ENCODE assay signal across 24 cellular contexts in the genomic region with DNA sequence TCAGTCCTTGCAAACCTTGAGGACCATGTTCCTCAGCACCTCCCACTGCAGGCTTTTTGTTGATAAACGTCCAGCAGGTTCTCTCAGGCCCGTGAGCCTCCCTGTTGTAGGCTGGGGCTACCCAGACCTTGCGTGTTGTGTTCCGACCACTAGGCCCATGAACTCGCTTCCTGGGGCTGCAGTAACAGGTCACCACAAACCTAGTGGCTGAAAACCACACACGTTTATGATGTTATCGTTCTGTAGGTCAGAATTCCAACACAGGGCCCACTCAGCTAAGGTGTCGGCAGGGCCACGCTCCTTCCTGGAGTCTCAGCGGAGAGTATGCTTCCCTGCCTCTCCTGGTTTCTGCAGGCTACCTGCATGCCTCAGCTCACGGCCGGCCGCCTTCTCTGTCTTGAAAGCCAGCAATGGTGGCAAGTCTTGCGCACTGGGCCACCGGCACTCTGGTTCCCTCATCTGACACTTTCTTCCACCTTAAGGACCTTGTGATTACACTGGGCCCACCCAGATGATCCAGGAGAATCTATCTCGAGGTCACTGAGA.
DNase-seq lines count a peak whose midpoint lies in the region; ATAC-seq and TF ChIP-seq lines count a peak whose summit lies in the region.
"Had no signal": no experiment of that assay in that cellular context is flagged by ENCODE, and none has a peak within 500 bp of the region (broad histone marks: within the 10 kb centered on the region; RNA-seq: fewer than 3 reads in every experiment).

No MANE protein-coding gene starts in this region.

- peak overlapping the region; percentile 72 for H3K18ac ChIP-seq in neuronal stem cell (ENCODE audit: low read length)

- no peak overlapping the region for H2AFZ ChIP-seq in neuronal stem cell (ENCODE audit: low read length)

- no peak overlapping the region for H4K91ac ChIP-seq in neuronal stem cell (ENCODE audit: low read depth, low read length, poor library complexity)

- TF ChIP-seq CTCF in coronary artery (IDR thresholded peaks at IDR 0.05): no peak
- TF ChIP-seq CTCF in tibial nerve (IDR thresholded peaks at IDR 0.05): no peak

- H3K27me3 ChIP-seq in neuronal stem cell (ENCODE audit: control insufficient read depth in 3 of 3, insufficient read depth in 3 of 3, low read depth in 1 of 3, low read length in 3 of 3) (peaks cover 0 to 3% (median 0%) of the 10 kb centered on the region in 3 experiments), aorta (ENCODE audit: control insufficient read depth in 1 of 2, insufficient read depth in 2 of 2, low read length in 1 of 2) (no peaks in the 10 kb centered on the region), tibial nerve (no peaks in the 10 kb centered on the region)
- H3K27me3 ChIP-seq: BE2C, SJSA1 had no signal

- no peaks in the 10 kb centered on the region for H3K79me1 ChIP-seq in neuronal stem cell (ENCODE audit: low read depth, low read length)

- peak overlapping the region; percentile 33 for H2BK120ac ChIP-seq in neuronal stem cell (ENCODE audit: low read depth, low read length)

- H3K9ac ChIP-seq in neuronal stem cell (ENCODE audit: low read depth, low read length, poor library complexity): no peak overlapping the region

- H2BK12ac ChIP-seq in neuronal stem cell (ENCODE audit: low read length): no peak overlapping the region

- peaks cover 0 to 4% of the 10 kb centered on the region in 2 donors for H3K4me1 ChIP-seq in neuronal stem cell (ENCODE audit: control insufficient read depth in 2 of 2, insufficient read depth in 1 of 2, low read depth in 1 of 2, low read length in 2 of 2)
- no peaks in the 10 kb centered on the region for H3K4me1 ChIP-seq in aorta (ENCODE audit: control insufficient read depth in 1 of 2, insufficient read depth in 2 of 2, low read length in 2 of 2)
- peaks cover 0 to 42% (median 2%) of the 10 kb centered on the region in 4 donors for H3K4me1 ChIP-seq in tibial nerve
- H3K4me1 ChIP-seq: BE2C had no signal

- TF ChIP-seq EP300 in tibial nerve (IDR thresholded peaks at IDR 0.05): no peak

- peak overlapping the region; percentile 76 for H3K14ac ChIP-seq in neuronal stem cell (ENCODE audit: low read length)

- no CpG with 5 or more reads among the region's 16 CpGs for WGBS in neuronal stem cell (ENCODE audit: extremely low coverage in 2 of 2, insufficient read length in 2 of 2, insufficient replicate concordance in 1 of 2), 2 donors
- 60% methylated on average over 16 of the region's 16 CpGs for WGBS in aorta, 2 donors
- WGBS in tibial nerve, 2 donors: 84 to 90% methylated on average over 16 of the region's 16 CpGs

- H2AK5ac ChIP-seq in neuronal stem cell (ENCODE audit: low read depth, low read length): no peak overlapping the region

- no peak overlapping the region for H3K4me2 ChIP-seq in neuronal stem cell (ENCODE audit: insufficient read depth, low read length, poor library complexity, severe bottlenecking)

- H3K36me3 ChIP-seq in neuronal stem cell (replicated peaks in 1 of 2; ENCODE audit: control insufficient read depth in 2 of 2, insufficient read depth in 2 of 2, low read length in 2 of 2) (no peaks in the 10 kb centered on the region), aorta (ENCODE audit: control insufficient read depth in 1 of 2, insufficient read depth in 2 of 2, low read length in 1 of 2) (no peaks in the 10 kb centered on the region), tibial nerve (no peaks in the 10 kb centered on the region)
- H3K36me3 ChIP-seq: BE2C had no signal

- no peak for TF ChIP-seq POLR2A in tibial nerve (IDR thresholded peaks at IDR 0.05)

- H3K4me3 ChIP-seq in coronary artery (peak overlapping the region; percentile 1), neuronal stem cell (ENCODE audit: low read length in 2 of 2) (no peak overlapping the region), aorta (ENCODE audit: low read length in 2 of 2) (no peak overlapping the region), tibial nerve (no peak overlapping the region)
- H3K4me3 ChIP-seq: GM12878, SJSA1 had no signal

- H3K4ac ChIP-seq in neuronal stem cell (ENCODE audit: low read length): no peak overlapping the region

- DNase-seq in activated effector memory CD4-positive, alpha-beta T cell treated with anti-CD3 and anti-CD28 coated beads, Interleukin-2, amount 50 U/mL, for 16 hours: peak; percentile 46
- no peak for DNase-seq in activated effector memory CD4-positive, alpha-beta T cell treated with Interleukin-2 at 50 U/mL for 16 hours
- no peak for DNase-seq in coronary artery (ENCODE audit: low spot score)
- DNase-seq in neuronal stem cell (ENCODE audit: low spot score): no peak
- DNase-seq in aorta: peak in 1 of 2 donors; percentile 73
- DNase-seq in stimulated activated naive CD8-positive, alpha-beta T cell treated with anti-CD3 and anti-CD28 coated beads, Interleukin-15, Interleukin-2, amounts not matched to agents 100 U/mL and 50 U/mL, for 24 hours: no peak
- no peak for DNase-seq in tibial nerve (ENCODE audit: low spot score in 2 of 2)
- no peak for DNase-seq in NCI-H2227 (lab: John Stamatoyannopoulos, UW; ENCODE audit: unreplicated experiment)
- DNase-seq: BE2C; DND-41; Kasumi-1; MM.1S; NCI-H1105; NCI-H1694 treated with DMSO at 0.1 percent for 48 hours; NCI-H345; NCI-H69; NK-92 treated with Interleukin-12 subunit alpha and Interleukin-12 subunit beta, amount 100 ng/mL, for 24 hours; PC-3 had no signal

- intact Hi-C loops in aorta (cut with DNase I): no loop called here

- no peak overlapping the region for H2BK15ac ChIP-seq in neuronal stem cell (ENCODE audit: low read length)

- H3K23ac ChIP-seq in neuronal stem cell (ENCODE audit: low read depth, low read length, poor library complexity): no peak overlapping the region

- H3K27ac ChIP-seq in coronary artery (peak overlapping the region; percentile 88 to 91), neuronal stem cell (replicated peaks; ENCODE audit: low read length) (no peak overlapping the region), aorta (ENCODE audit: low read depth in 1 of 2, low read length in 2 of 2) (peak overlapping the region; percentile 74 to 92), tibial nerve (no peak overlapping the region)
- H3K27ac ChIP-seq: 22Rv1, HL-60, RWPE1, SJSA1 had no signal

- H4K8ac ChIP-seq in neuronal stem cell (ENCODE audit: low read depth, low read length): no peak overlapping the region

- no peaks in the 10 kb centered on the region for H3K9me3 ChIP-seq in neuronal stem cell (replicated peaks in 1 of 2; ENCODE audit: control insufficient read depth in 2 of 2, insufficient read depth in 1 of 2, low read depth in 1 of 2, low read length in 2 of 2)
- no peaks in the 10 kb centered on the region for H3K9me3 ChIP-seq in aorta (ENCODE audit: control insufficient read depth, low read length)
- H3K9me3 ChIP-seq in tibial nerve: no peaks in the 10 kb centered on the region
- H3K9me3 ChIP-seq: BE2C, SJSA1 had no signal

- no peak overlapping the region for H2BK5ac ChIP-seq in neuronal stem cell (ENCODE audit: low read length)

- no peak for ATAC-seq in aorta (ENCODE audit: low FRiP score)
- ATAC-seq in stimulated activated naive CD8-positive, alpha-beta T cell treated with anti-CD3 and anti-CD28 coated beads, Interleukin-15, Interleukin-2, amounts not matched to agents 100 U/mL and 50 U/mL, for 24 hours: no peak
- ATAC-seq: GM12878, HCT116, PC-3 had no signal

Comparison
In these comparisons a context has a peak if more than half of its experiments do, and no peak if none do; other contexts are left out.
1. H3K27ac ChIP-seq: peak in coronary artery (2 of 2) and aorta (2 of 2); none in neuronal stem cell (single experiment) and tibial nerve (0 of 4).